14 cellular contexts compared by ENCODE assay signal in genomic region chr7:42574693-42575084, GRCh38.
DNase-seq lines count a peak whose midpoint lies in the region; ATAC-seq and TF ChIP-seq lines count a peak whose summit lies in the region.
"Had no signal": no experiment of that assay in that cellular context is flagged by ENCODE, and none has a peak within 500 bp of the region (broad histone marks: within the 10 kb centered on the region; RNA-seq: fewer than 3 reads in every experiment).

No MANE protein-coding gene starts in this region.

- no peak for TF ChIP-seq POLR2A in esophagus muscularis mucosa (IDR thresholded peaks at IDR 0.05; ENCODE audit: low read depth)

- no peak overlapping the region for H2AFZ ChIP-seq in PC-3 (ENCODE audit: low read length)
- peak overlapping the region; percentile 39 for H2AFZ ChIP-seq in osteoblast (ENCODE audit: low read length)

- no peak overlapping the region for H3K4me3 ChIP-seq in PC-3 (ENCODE audit: low read length)
- no peak overlapping the region for H3K4me3 ChIP-seq in esophagus muscularis mucosa
- no peak overlapping the region for H3K4me3 ChIP-seq in osteoblast (ENCODE audit: insufficient read depth, low read length)

- WGBS in esophagus muscularis mucosa: 80% methylated on average over 3 of the region's 3 CpGs

- H3K4me2 ChIP-seq in PC-3 (ENCODE audit: low read length): no peak overlapping the region
- H3K4me2 ChIP-seq in osteoblast (ENCODE audit: insufficient read depth, low read length): peak overlapping the region; percentile 27

- TF ChIP-seq EP300 in esophagus muscularis mucosa (IDR thresholded peaks at IDR 0.05): no peak

- peak; percentile 67 for TF ChIP-seq CTCF in PC-3 (conservative IDR thresholded peaks at IDR 0.05; ENCODE audit: low read depth, low read length)
- TF ChIP-seq CTCF in esophagus muscularis mucosa (IDR thresholded peaks at IDR 0.05): peak; percentile 13 to 31 (median 17)
- TF ChIP-seq CTCF in osteoblast (IDR thresholded peaks at IDR 0.05; ENCODE audit: extremely low read depth, low read depth, low read length): peak; percentile 44

- peaks cover 9% of the 10 kb centered on the region for H3K4me1 ChIP-seq in PC-3 (ENCODE audit: insufficient read depth, low read length)
- H3K4me1 ChIP-seq in esophagus muscularis mucosa: peaks cover 0 to 57% (median 54%) of the 10 kb centered on the region in 4 donors
- no peaks in the 10 kb centered on the region for H3K4me1 ChIP-seq in osteoblast (ENCODE audit: insufficient read depth, low read length)

- no TSS peak for BruUV-seq in PC-3 (replicated peaks; lab: Mats Ljungman, UMichigan)

- H3K27me3 ChIP-seq in PC-3 (ENCODE audit: low read length) (no peaks in the 10 kb centered on the region), esophagus muscularis mucosa (no peaks in the 10 kb centered on the region), osteoblast (ENCODE audit: insufficient read depth, low read length) (peaks cover 12% of the 10 kb centered on the region)
- H3K27me3 ChIP-seq: neutrophil had no signal

- H3K9me3 ChIP-seq in PC-3 (ENCODE audit: low read length): peaks cover 5% of the 10 kb centered on the region; the same call in 1 of the 2 replicates
- H3K9me3 ChIP-seq in esophagus muscularis mucosa: peaks cover 0 to 11% (median 4%) of the 10 kb centered on the region in 4 donors
- peaks cover 8% of the 10 kb centered on the region for H3K9me3 ChIP-seq in osteoblast (ENCODE audit: low read depth, low read length)
- H3K9me3 ChIP-seq: neutrophil had no signal

- no peaks in the 10 kb centered on the region for H4K20me1 ChIP-seq in PC-3 (ENCODE audit: low read length)
- H4K20me1 ChIP-seq in osteoblast (ENCODE audit: insufficient read depth, low read length): no peaks in the 10 kb centered on the region

- no peak overlapping the region for H3K9ac ChIP-seq in PC-3 (ENCODE audit: low read length)

- H3K79me2 ChIP-seq in PC-3 (ENCODE audit: low read length) (no peaks in the 10 kb centered on the region), osteoblast (ENCODE audit: insufficient read depth, low read length) (no peaks in the 10 kb centered on the region)

- peak; percentile 3 for DNase-seq in EL
- DNase-seq in PC-3: peak; percentile 34
- DNase-seq in esophagus muscularis mucosa (ENCODE audit: extremely low spot score): no peak
- no peak for DNase-seq in osteoblast (ENCODE audit: insufficient read length, low spot score, missing footprints)
- DNase-seq in D341Med (ENCODE audit: low spot score): no peak
- DNase-seq in NCI-H345 treated with DMSO at 0.1 percent for 48 hours (lab: John Stamatoyannopoulos, UW; ENCODE audit: unreplicated experiment): no peak
- DNase-seq: activated B cell treated with CpG ODN at 0.5 μM for 24 hours; activated T-cell treated with anti-CD3 and anti-CD28 coated beads, Interleukin-2, amount 50 U/mL, for 24 hours; aorta; CD8-positive, alpha-beta memory T cell; stimulated activated naive CD8-positive, alpha-beta T cell treated with anti-CD3 and anti-CD28 coated beads, Interleukin-15, Interleukin-2, amounts not matched to agents 100 U/mL and 50 U/mL, for 24 hours had no signal

- no peaks in the 10 kb centered on the region for H3K9me2 ChIP-seq in PC-3 (replicated peaks; ENCODE audit: low read length)

- ATAC-seq in PC-3: peak; percentile 80
- no peak for ATAC-seq in GM21381 (IDR thresholded peaks at IDR 0.05; ENCODE audit: unreplicated experiment)
- ATAC-seq in HG02885 (IDR thresholded peaks at IDR 0.05; ENCODE audit: poor library complexity, unreplicated experiment): no peak
- ATAC-seq: stimulated activated naive CD8-positive, alpha-beta T cell treated with anti-CD3 and anti-CD28 coated beads, Interleukin-15, Interleukin-2, amounts not matched to agents 100 U/mL and 50 U/mL, for 24 hours had no signal

- H3K27ac ChIP-seq in PC-3 (ENCODE audit: low read length): no peak overlapping the region
- H3K27ac ChIP-seq in esophagus muscularis mucosa (replicated peaks in 1 of 4): peak overlapping the region in 3 of 4 donors; percentile 13 to 49 (median 20)
- H3K27ac ChIP-seq in osteoblast (ENCODE audit: low read depth, low read length): no peak overlapping the region
- H3K27ac ChIP-seq: neutrophil had no signal

- intact Hi-C loops in PC-3 (cut with micrococcal nuclease): loop anchor here (2.0 to 10.0 kb wide), 4 partner anchors 116 to 632 kb away; partner anchors contain the start of gene GLI3
- intact Hi-C loops in esophagus muscularis mucosa (cut with DNase I): loop anchor here (5.0 to 10.0 kb wide), 3 partner anchors 77 to 600 kb away; partner anchors contain the start of gene GLI3

- H3F3A ChIP-seq in PC-3 (ENCODE audit: low read length, unreplicated experiment): no peaks in the 10 kb centered on the region

- CTCF ChIA-PET in PC-3 (lab: Charles Lee): interaction anchor here (0.6 to 1.0 kb wide), 4 partner anchors 116 to 617 kb away, joined by 3 to 5 read pairs (median 4); no protein-coding TSS in a partner anchor

- H3K36me3 ChIP-seq in PC-3 (ENCODE audit: low read depth, low read length): no peaks in the 10 kb centered on the region
- H3K36me3 ChIP-seq in esophagus muscularis mucosa: no peaks in the 10 kb centered on the region
- H3K36me3 ChIP-seq in osteoblast (ENCODE audit: insufficient read depth, low read length): no peaks in the 10 kb centered on the region
- H3K36me3 ChIP-seq: neutrophil had no signal

- POLR2A ChIA-PET in PC-3 (lab: Charles Lee; ENCODE audit: unreplicated experiment): no interaction called here

Comparison
In these comparisons a context has a peak if more than half of its experiments do, and no peak if none do; other contexts are left out.
1. DNase-seq: peak in EL (single experiment) and PC-3 (single experiment); none in esophagus muscularis mucosa (single experiment), osteoblast (single experiment), D341Med (single experiment) and NCI-H345 treated with DMSO at 0.1 percent for 48 hours (single experiment).
2. H3K27ac ChIP-seq: peak in esophagus muscularis mucosa (3 of 4); none in PC-3 (single experiment) and osteoblast (single experiment).
3. CTCF ChIP-seq: peak in every context shown above with its lines; median percentile 67 in PC-3; 44 in osteoblast; 17 in esophagus muscularis mucosa.